1 cellular context compared by ENCODE assay signal in the genomic region with DNA sequence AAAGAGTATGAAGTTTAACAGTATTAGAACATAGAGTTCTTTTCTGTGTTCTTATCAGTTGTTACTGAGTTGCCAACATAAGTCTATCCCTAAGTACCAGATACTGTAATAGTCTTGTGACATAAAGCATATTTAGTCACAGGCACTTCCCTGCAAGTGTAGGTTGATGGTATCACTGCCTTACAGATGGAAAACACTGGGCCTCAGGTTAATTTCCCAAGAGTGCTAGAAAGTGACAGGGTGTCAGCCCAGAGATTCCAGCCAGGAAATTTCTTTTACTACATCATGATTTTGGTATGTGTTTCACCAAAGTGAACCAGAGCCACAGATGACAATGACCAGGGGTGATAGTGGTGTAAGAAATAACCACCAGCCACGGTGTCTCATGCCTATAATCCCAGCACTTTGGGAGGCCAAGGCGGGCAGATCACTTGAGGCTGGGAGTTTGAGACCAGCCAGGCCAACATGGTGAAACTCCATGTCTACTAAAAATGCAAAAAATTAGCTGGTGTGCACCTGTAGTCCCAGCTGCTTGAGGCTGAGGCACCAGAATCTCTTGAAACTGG.
TF ChIP-seq lines count a peak whose summit lies in the region.

No MANE protein-coding gene starts in this region.

TF ChIP-seq in K562, 482 proteins besides CTCF, POLR2A, EP300 and RAD21 (continued from another document and continues in another):
- TF ChIP-seq, protein P1, sequence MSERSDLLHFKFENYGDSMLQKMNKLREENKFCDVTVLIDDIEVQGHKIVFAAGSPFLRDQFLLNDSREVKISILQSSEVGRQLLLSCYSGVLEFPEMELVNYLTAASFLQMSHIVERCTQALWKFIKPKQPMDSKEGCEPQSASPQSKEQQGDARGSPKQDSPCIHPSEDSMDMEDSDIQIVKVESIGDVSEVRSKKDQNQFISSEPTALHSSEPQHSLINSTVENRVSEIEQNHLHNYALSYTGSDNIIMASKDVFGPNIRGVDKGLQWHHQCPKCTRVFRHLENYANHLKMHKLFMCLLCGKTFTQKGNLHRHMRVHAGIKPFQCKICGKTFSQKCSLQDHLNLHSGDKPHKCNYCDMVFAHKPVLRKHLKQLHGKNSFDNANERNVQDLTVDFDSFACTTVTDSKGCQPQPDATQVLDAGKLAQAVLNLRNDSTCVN (CRISPR knock-in tag; IDR thresholded peaks at IDR 0.05) = 0 out of 2 replicates have a peak, but pooled peaks have one; percentile 27
- TF ChIP-seq FOXJ2 (tag; IDR thresholded peaks at IDR 0.05) (peak; percentile 71; the same call in 1 of the 2 replicates), ZNF76 (CRISPR knock-in tag; IDR thresholded peaks at IDR 0.05; ENCODE audit: borderline replicate concordance) (0 out of 2 replicates have a peak, but pooled peaks have one; percentile 18), ZFX (CRISPR knock-in tag; IDR thresholded peaks at IDR 0.05) (peak; percentile 33; the same call in 1 of the 2 replicates), HDAC3 (IDR thresholded peaks at IDR 0.05; ENCODE audit: borderline replicate concordance, partially characterized antibody) (no peak), NR2C2 (CRISPR knock-in tag; IDR thresholded peaks at IDR 0.05) (no peak), NR2C2 (tag; IDR thresholded peaks at IDR 0.05) (0 out of 2 replicates have a peak, but pooled peaks have one; percentile 10), NFIC (IDR thresholded peaks at IDR 0.05) (0 out of 2 replicates have a peak, but pooled peaks have one; percentile 6), ZNF165 (CRISPR knock-in tag; IDR thresholded peaks at IDR 0.05; ENCODE audit: borderline replicate concordance) (0 out of 2 replicates have a peak, but pooled peaks have one; percentile 26), MTA2 (IDR thresholded peaks at IDR 0.05; ENCODE audit: low read depth) (0 out of 2 replicates have a peak, but pooled peaks have one; percentile 22), FOSL1 (tag; conservative IDR thresholded peaks at IDR 0.05) (peak; percentile 20; the same call in 1 of the 2 replicates), NR1H2 (CRISPR knock-in tag; IDR thresholded peaks at IDR 0.05) (no peak), JUND (IDR thresholded peaks at IDR 0.05; ENCODE audit: borderline replicate concordance, low read depth, low read length) (peak; percentile 39; the same call in 1 of the 2 replicates), JUND (tag; IDR thresholded peaks at IDR 0.05; ENCODE audit: borderline replicate concordance, low read depth, low read length) (no peak; the same call in 2 of the 3 replicates), PPARD (CRISPR knock-in tag; IDR thresholded peaks at IDR 0.05) (no peak), RCOR1 (IDR thresholded peaks at IDR 0.05; ENCODE audit: borderline replicate concordance in 1 of 2, low read depth in 2 of 2, low read length in 2 of 2) (peak in 1 of 2 experiments; percentile 35; a peak in 1 of 4 replicates), CSDE1 (IDR thresholded peaks at IDR 0.05) (no peak), TEAD1 (CRISPR knock-in tag; IDR thresholded peaks at IDR 0.05) (0 out of 4 replicates have a peak, but pooled peaks of 1 of the 2 experiments have one; percentile 30), KLF1 (tag; IDR thresholded peaks at IDR 0.05) (peak; percentile 18; the same call in 1 of the 2 replicates), SOX6 (IDR thresholded peaks at IDR 0.05) (peak; percentile 57), CHD2 (IDR thresholded peaks at IDR 0.05; ENCODE audit: low read depth, low read length) (no peak), CEBPG (CRISPR knock-in tag; IDR thresholded peaks at IDR 0.05) (no peak), CEBPG (tag; conservative IDR thresholded peaks at IDR 0.05 in 1 of 2, IDR thresholded peaks at IDR 0.05 in 1 of 2) (peak; percentile 42 to 52; a peak in 2 of 4 replicates), GATAD2A (IDR thresholded peaks at IDR 0.05) (no peak), MEF2D (tag; conservative IDR thresholded peaks at IDR 0.05; ENCODE audit: low read depth) (0 out of 2 replicates have a peak, but pooled peaks have one; percentile 41), NCOR1 (IDR thresholded peaks at IDR 0.05) (peak; percentile 37; the same call in 1 of the 2 replicates), ARID1B (IDR thresholded peaks at IDR 0.05) (peak; percentile 66), TFAM (CRISPR knock-in tag; conservative IDR thresholded peaks at IDR 0.05) (no peak), ZNF444 (CRISPR knock-in tag; IDR thresholded peaks at IDR 0.05) (0 out of 2 replicates have a peak, but pooled peaks have one; percentile 4), TAL1 (IDR thresholded peaks at IDR 0.05) (peak; percentile 50), MAZ (CRISPR knock-in tag; conservative IDR thresholded peaks at IDR 0.05 in 1 of 2, IDR thresholded peaks at IDR 0.05 in 1 of 2) (peak in 1 of 2 experiments; percentile 55; a peak in 2 of 4 replicates), MTA3 (IDR thresholded peaks at IDR 0.05; ENCODE audit: borderline replicate concordance) (0 out of 2 replicates have a peak, but pooled peaks have one; percentile 43), ZFP1 (CRISPR knock-in tag; IDR thresholded peaks at IDR 0.05) (peak; percentile 3; the same call in 1 of the 2 replicates), ZNF644 (tag; IDR thresholded peaks at IDR 0.05; ENCODE audit: low read depth) (0 out of 2 replicates have a peak, but pooled peaks have one; percentile 74)
- TF ChIP-seq, protein P2, sequence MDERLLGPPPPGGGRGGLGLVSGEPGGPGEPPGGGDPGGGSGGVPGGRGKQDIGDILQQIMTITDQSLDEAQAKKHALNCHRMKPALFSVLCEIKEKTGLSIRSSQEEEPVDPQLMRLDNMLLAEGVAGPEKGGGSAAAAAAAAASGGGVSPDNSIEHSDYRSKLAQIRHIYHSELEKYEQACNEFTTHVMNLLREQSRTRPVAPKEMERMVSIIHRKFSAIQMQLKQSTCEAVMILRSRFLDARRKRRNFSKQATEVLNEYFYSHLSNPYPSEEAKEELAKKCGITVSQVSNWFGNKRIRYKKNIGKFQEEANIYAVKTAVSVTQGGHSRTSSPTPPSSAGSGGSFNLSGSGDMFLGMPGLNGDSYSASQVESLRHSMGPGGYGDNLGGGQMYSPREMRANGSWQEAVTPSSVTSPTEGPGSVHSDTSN (CRISPR knock-in tag; IDR thresholded peaks at IDR 0.05; ENCODE audit: low read depth) = no peak
- TF ChIP-seq, protein P2 (tag; conservative IDR thresholded peaks at IDR 0.05; ENCODE audit: low read depth) = no peak
- TF ChIP-seq, protein P3, sequence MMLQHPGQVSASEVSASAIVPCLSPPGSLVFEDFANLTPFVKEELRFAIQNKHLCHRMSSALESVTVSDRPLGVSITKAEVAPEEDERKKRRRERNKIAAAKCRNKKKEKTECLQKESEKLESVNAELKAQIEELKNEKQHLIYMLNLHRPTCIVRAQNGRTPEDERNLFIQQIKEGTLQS (IDR thresholded peaks at IDR 0.05) = peak; percentile 42; the same call in 1 of the 2 replicates
- TF ChIP-seq, protein P3 (CRISPR knock-in tag; conservative IDR thresholded peaks at IDR 0.05) = no peak; the same call in 1 of the 2 replicates
- TF ChIP-seq, protein P4, sequence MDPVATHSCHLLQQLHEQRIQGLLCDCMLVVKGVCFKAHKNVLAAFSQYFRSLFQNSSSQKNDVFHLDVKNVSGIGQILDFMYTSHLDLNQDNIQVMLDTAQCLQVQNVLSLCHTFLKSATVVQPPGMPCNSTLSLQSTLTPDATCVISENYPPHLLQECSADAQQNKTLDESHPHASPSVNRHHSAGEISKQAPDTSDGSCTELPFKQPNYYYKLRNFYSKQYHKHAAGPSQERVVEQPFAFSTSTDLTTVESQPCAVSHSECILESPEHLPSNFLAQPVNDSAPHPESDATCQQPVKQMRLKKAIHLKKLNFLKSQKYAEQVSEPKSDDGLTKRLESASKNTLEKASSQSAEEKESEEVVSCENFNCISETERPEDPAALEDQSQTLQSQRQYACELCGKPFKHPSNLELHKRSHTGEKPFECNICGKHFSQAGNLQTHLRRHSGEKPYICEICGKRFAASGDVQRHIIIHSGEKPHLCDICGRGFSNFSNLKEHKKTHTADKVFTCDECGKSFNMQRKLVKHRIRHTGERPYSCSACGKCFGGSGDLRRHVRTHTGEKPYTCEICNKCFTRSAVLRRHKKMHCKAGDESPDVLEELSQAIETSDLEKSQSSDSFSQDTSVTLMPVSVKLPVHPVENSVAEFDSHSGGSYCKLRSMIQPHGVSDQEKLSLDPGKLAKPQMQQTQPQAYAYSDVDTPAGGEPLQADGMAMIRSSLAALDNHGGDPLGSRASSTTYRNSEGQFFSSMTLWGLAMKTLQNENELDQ (CRISPR knock-in tag; IDR thresholded peaks at IDR 0.05; ENCODE audit: borderline replicate concordance) = no peak
- TF ChIP-seq, protein P5, sequence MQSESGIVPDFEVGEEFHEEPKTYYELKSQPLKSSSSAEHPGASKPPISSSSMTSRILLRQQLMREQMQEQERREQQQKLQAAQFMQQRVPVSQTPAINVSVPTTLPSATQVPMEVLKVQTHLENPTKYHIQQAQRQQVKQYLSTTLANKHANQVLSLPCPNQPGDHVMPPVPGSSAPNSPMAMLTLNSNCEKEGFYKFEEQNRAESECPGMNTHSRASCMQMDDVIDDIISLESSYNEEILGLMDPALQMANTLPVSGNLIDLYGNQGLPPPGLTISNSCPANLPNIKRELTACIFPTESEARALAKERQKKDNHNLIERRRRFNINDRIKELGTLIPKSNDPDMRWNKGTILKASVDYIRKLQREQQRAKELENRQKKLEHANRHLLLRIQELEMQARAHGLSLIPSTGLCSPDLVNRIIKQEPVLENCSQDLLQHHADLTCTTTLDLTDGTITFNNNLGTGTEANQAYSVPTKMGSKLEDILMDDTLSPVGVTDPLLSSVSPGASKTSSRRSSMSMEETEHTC (IDR thresholded peaks at IDR 0.05) = peak; percentile 69; the same call in 1 of the 2 replicates
- TF ChIP-seq, protein P6, sequence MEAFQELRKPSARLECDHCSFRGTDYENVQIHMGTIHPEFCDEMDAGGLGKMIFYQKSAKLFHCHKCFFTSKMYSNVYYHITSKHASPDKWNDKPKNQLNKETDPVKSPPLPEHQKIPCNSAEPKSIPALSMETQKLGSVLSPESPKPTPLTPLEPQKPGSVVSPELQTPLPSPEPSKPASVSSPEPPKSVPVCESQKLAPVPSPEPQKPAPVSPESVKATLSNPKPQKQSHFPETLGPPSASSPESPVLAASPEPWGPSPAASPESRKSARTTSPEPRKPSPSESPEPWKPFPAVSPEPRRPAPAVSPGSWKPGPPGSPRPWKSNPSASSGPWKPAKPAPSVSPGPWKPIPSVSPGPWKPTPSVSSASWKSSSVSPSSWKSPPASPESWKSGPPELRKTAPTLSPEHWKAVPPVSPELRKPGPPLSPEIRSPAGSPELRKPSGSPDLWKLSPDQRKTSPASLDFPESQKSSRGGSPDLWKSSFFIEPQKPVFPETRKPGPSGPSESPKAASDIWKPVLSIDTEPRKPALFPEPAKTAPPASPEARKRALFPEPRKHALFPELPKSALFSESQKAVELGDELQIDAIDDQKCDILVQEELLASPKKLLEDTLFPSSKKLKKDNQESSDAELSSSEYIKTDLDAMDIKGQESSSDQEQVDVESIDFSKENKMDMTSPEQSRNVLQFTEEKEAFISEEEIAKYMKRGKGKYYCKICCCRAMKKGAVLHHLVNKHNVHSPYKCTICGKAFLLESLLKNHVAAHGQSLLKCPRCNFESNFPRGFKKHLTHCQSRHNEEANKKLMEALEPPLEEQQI (IDR thresholded peaks at IDR 0.05) = no peak
- TF ChIP-seq, protein P7, sequence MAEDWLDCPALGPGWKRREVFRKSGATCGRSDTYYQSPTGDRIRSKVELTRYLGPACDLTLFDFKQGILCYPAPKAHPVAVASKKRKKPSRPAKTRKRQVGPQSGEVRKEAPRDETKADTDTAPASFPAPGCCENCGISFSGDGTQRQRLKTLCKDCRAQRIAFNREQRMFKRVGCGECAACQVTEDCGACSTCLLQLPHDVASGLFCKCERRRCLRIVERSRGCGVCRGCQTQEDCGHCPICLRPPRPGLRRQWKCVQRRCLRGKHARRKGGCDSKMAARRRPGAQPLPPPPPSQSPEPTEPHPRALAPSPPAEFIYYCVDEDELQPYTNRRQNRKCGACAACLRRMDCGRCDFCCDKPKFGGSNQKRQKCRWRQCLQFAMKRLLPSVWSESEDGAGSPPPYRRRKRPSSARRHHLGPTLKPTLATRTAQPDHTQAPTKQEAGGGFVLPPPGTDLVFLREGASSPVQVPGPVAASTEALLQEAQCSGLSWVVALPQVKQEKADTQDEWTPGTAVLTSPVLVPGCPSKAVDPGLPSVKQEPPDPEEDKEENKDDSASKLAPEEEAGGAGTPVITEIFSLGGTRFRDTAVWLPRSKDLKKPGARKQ (CRISPR knock-in tag; IDR thresholded peaks at IDR 0.05) = no peak
- TF ChIP-seq, protein P8, sequence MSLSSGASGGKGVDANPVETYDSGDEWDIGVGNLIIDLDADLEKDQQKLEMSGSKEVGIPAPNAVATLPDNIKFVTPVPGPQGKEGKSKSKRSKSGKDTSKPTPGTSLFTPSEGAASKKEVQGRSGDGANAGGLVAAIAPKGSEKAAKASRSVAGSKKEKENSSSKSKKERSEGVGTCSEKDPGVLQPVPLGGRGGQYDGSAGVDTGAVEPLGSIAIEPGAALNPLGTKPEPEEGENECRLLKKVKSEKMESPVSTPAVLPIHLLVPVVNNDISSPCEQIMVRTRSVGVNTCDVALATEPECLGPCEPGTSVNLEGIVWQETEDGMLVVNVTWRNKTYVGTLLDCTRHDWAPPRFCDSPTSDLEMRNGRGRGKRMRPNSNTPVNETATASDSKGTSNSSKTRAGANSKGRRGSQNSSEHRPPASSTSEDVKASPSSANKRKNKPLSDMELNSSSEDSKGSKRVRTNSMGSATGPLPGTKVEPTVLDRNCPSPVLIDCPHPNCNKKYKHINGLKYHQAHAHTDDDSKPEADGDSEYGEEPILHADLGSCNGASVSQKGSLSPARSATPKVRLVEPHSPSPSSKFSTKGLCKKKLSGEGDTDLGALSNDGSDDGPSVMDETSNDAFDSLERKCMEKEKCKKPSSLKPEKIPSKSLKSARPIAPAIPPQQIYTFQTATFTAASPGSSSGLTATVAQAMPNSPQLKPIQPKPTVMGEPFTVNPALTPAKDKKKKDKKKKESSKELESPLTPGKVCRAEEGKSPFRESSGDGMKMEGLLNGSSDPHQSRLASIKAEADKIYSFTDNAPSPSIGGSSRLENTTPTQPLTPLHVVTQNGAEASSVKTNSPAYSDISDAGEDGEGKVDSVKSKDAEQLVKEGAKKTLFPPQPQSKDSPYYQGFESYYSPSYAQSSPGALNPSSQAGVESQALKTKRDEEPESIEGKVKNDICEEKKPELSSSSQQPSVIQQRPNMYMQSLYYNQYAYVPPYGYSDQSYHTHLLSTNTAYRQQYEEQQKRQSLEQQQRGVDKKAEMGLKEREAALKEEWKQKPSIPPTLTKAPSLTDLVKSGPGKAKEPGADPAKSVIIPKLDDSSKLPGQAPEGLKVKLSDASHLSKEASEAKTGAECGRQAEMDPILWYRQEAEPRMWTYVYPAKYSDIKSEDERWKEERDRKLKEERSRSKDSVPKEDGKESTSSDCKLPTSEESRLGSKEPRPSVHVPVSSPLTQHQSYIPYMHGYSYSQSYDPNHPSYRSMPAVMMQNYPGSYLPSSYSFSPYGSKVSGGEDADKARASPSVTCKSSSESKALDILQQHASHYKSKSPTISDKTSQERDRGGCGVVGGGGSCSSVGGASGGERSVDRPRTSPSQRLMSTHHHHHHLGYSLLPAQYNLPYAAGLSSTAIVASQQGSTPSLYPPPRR (CRISPR knock-in tag; IDR thresholded peaks at IDR 0.05; ENCODE audit: borderline replicate concordance) = no peak
